In the genomic region with DNA sequence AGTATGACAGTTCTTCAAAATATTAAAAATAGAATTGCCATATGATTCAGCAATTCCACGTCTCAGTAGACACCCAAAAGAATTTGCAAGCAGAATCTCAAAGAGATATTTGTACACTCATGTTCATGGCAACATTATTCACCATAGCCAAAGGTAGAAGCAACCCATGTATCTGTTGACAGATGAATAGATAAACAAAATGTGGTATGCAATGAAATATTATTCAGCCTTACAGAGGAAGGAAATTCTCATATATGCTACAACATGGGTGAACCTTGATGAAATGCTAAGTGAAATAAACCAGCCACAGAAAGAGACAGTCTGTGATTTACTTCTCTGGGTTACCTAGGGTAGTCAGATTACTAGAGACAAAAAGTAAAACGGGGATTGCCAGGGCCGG, we compare ENCODE assay signal across 16 cellular contexts.
"Had no signal": no experiment of that assay in that cellular context is flagged by ENCODE, and none has a peak within 500 bp of the region (broad histone marks: within the 10 kb centered on the region; RNA-seq: fewer than 3 reads in every experiment).

No MANE protein-coding gene starts in this region.

- H3K4me1 Mint-ChIP-seq: activated B cell treated with CpG ODN at 0.5 μM for 24 hours had no signal

- H3K9me3 ChIP-seq: esophagus squamous epithelium, gastroesophageal sphincter, pancreas, stomach had no signal

- H3K27me3 ChIP-seq: gastroesophageal sphincter, neural progenitor cell, pancreas, stomach had no signal

- H3K9me3 Mint-ChIP-seq: activated B cell treated with CpG ODN at 0.5 μM for 24 hours; activated naive CD4-positive, alpha-beta T cell treated with anti-CD3 and anti-CD28 coated beads, Interleukin-2, amount 50 U/mL, for 72 hours; activated T-helper 2 cell treated with anti-CD3 and anti-CD28 coated beads, Interferon-gamma antibody, Interleukin-2, Interleukin-4, amounts not matched to agents 10 μg/mL and 5 μg/mL and 100 μg/mL, durations not matched to agents 14 hours and 24 hours and 36 hours; neural progenitor cell had no signal

- H3K27ac ChIP-seq: esophagus squamous epithelium, gastroesophageal sphincter, neural progenitor cell, pancreas had no signal

- ATAC-seq: activated naive CD4-positive, alpha-beta T cell treated with anti-CD3 and anti-CD28 coated beads, Interleukin-2, amount 50 U/mL, for 72 hours; gastroesophageal sphincter had no signal

- FAIRE-seq: colon, pancreas, TTC549, urothelium cell line had no signal

- H3K4me1 ChIP-seq: pancreas had no signal

- H2AFZ ChIP-seq: neural progenitor cell had no signal

- H3K36me3 Mint-ChIP-seq: activated naive CD4-positive, alpha-beta T cell treated with anti-CD3 and anti-CD28 coated beads, Interleukin-2, amount 50 U/mL, for 72 hours; neural progenitor cell had no signal

- H3K27ac Mint-ChIP-seq: activated B cell treated with CpG ODN at 0.5 μM for 24 hours; activated naive CD4-positive, alpha-beta T cell treated with anti-CD3 and anti-CD28 coated beads, Interleukin-2, amount 50 U/mL, for 72 hours; activated T-helper 2 cell treated with anti-CD3 and anti-CD28 coated beads, Interferon-gamma antibody, Interleukin-2, Interleukin-4, amounts not matched to agents 10 μg/mL and 5 μg/mL and 100 μg/mL, durations not matched to agents 14 hours and 24 hours and 36 hours; mesothelial cell of epicardium; neural progenitor cell had no signal

- H3K4me3 ChIP-seq: esophagus squamous epithelium, gastroesophageal sphincter, neural progenitor cell, pancreas, stomach had no signal

- H3K36me3 ChIP-seq: esophagus squamous epithelium, neural progenitor cell, pancreas, stomach had no signal

- H3K4me3 Mint-ChIP-seq: activated B cell treated with CpG ODN at 0.5 μM for 24 hours, mesothelial cell of epicardium, neural progenitor cell had no signal

- H3K4me2 ChIP-seq: neural progenitor cell had no signal

- DNase-seq: activated B cell treated with CpG ODN at 0.5 μM for 24 hours; activated CD4-positive, alpha-beta T cell treated with anti-CD3 and anti-CD28 coated beads, Interleukin-2, amount 50 U/mL, for 1 hour; anterior cingulate cortex; esophagus squamous epithelium; pancreas; stimulated activated CD4-positive, alpha-beta T cell treated with anti-CD3 and anti-CD28 coated beads, Interleukin-15, amount 100 ng/mL, for 24 hours; stomach; T-helper 2 cell had no signal
